ENCODE assay signal across 1 cellular context in the genomic region with DNA sequence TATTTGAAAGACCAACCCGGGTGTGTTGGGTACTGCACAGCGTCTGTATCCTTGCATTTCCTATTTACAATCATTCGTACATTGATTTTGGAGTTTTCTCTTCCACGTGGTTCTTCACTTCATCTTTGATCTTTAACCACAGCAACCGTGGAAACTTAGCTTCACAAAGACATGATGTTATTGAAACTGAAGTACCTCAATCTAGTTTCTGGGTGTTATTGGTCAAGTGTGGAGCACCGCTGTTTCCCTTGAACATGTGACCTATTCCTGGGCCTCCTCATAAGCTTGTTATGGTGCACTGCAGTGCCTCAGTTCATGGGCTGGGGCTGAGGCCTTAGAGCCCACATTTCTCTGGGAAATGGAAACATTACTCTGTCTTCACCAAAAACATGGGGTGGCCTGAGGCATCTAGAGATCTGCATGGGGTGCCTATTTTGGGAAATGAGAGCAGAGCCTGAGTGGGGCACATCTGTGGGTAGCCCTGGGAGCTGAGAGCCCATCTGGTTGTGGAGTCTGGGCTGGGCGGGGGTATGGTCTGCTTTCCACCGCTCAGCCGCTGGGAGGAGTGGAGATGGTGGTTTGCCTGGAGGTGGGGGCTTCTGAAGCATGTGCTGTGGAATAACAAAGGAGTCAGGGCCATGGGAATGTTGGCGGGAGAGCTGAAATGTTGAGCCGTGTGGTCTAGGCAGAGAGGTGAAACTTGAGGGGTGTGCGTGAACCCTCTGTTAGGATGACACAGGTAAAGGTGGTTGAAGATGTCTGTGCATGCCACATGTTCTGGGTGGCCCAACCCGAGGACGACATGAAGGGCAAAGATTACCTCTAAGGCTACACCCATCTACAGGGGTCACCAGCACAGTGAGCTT.
A peak's percentile ranks its signal among the peaks of the same experiment; 100 is the strongest.
TF ChIP-seq lines count a peak whose summit lies in the region.

No MANE protein-coding gene starts in this region.

TF ChIP-seq in GM12878, 131 proteins besides CTCF, POLR2A, EP300 and RAD21 (continued from another document and continues in another):
- no peak for TF ChIP-seq MTA3 (IDR thresholded peaks at IDR 0.05; ENCODE audit: borderline replicate concordance, low read length)
- TF ChIP-seq KDM1A (IDR thresholded peaks at IDR 0.05; ENCODE audit: borderline replicate concordance) = no peak
- TF ChIP-seq, protein P1, sequence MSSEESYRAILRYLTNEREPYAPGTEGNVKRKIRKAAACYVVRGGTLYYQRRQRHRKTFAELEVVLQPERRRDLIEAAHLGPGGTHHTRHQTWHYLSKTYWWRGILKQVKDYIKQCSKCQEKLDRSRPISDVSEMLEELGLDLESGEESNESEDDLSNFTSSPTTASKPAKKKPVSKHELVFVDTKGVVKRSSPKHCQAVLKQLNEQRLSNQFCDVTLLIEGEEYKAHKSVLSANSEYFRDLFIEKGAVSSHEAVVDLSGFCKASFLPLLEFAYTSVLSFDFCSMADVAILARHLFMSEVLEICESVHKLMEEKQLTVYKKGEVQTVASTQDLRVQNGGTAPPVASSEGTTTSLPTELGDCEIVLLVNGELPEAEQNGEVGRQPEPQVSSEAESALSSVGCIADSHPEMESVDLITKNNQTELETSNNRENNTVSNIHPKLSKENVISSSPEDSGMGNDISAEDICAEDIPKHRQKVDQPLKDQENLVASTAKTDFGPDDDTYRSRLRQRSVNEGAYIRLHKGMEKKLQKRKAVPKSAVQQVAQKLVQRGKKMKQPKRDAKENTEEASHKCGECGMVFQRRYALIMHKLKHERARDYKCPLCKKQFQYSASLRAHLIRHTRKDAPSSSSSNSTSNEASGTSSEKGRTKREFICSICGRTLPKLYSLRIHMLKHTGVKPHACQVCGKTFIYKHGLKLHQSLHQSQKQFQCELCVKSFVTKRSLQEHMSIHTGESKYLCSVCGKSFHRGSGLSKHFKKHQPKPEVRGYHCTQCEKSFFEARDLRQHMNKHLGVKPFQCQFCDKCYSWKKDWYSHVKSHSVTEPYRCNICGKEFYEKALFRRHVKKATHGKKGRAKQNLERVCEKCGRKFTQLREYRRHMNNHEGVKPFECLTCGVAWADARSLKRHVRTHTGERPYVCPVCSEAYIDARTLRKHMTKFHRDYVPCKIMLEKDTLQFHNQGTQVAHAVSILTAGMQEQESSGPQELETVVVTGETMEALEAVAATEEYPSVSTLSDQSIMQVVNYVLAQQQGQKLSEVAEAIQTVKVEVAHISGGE (CRISPR knock-in tag; IDR thresholded peaks at IDR 0.05) = no peak
- TF ChIP-seq, protein P2, sequence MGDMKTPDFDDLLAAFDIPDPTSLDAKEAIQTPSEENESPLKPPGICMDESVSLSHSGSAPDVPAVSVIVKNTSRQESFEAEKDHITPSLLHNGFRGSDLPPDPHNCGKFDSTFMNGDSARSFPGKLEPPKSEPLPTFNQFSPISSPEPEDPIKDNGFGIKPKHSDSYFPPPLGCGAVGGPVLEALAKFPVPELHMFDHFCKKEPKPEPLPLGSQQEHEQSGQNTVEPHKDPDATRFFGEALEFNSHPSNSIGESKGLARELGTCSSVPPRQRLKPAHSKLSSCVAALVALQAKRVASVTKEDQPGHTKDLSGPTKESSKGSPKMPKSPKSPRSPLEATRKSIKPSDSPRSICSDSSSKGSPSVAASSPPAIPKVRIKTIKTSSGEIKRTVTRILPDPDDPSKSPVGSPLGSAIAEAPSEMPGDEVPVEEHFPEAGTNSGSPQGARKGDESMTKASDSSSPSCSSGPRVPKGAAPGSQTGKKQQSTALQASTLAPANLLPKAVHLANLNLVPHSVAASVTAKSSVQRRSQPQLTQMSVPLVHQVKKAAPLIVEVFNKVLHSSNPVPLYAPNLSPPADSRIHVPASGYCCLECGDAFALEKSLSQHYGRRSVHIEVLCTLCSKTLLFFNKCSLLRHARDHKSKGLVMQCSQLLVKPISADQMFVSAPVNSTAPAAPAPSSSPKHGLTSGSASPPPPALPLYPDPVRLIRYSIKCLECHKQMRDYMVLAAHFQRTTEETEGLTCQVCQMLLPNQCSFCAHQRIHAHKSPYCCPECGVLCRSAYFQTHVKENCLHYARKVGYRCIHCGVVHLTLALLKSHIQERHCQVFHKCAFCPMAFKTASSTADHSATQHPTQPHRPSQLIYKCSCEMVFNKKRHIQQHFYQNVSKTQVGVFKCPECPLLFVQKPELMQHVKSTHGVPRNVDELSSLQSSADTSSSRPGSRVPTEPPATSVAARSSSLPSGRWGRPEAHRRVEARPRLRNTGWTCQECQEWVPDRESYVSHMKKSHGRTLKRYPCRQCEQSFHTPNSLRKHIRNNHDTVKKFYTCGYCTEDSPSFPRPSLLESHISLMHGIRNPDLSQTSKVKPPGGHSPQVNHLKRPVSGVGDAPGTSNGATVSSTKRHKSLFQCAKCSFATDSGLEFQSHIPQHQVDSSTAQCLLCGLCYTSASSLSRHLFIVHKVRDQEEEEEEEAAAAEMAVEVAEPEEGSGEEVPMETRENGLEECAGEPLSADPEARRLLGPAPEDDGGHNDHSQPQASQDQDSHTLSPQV (IDR thresholded peaks at IDR 0.05) = no peak
- TF ChIP-seq ZBED1 (IDR thresholded peaks at IDR 0.05; ENCODE audit: borderline replicate concordance) = no peak
- no peak for TF ChIP-seq NRF1 (conservative IDR thresholded peaks at IDR 0.05; ENCODE audit: low read depth, low read length)
- TF ChIP-seq NBN (IDR thresholded peaks at IDR 0.05) = no peak
- no peak for TF ChIP-seq NR2F1 (conservative IDR thresholded peaks at IDR 0.05)
- TF ChIP-seq IRF3 (IDR thresholded peaks at IDR 0.05) = no peak
- no peak for TF ChIP-seq NFXL1 (IDR thresholded peaks at IDR 0.05; ENCODE audit: borderline replicate concordance)
- TF ChIP-seq YY1 (IDR thresholded peaks at IDR 0.05; ENCODE audit: low read depth, low read length) = no peak
- TF ChIP-seq TBL1XR1 (IDR thresholded peaks at IDR 0.05; ENCODE audit: low read depth, low read length) = no peak
- no peak for TF ChIP-seq SMARCA5 (IDR thresholded peaks at IDR 0.05)
- TF ChIP-seq HCFC1 (IDR thresholded peaks at IDR 0.05; ENCODE audit: low read length) = no peak
- TF ChIP-seq POLR2AphosphoS5 (IDR thresholded peaks at IDR 0.05; ENCODE audit: low read length) = no peak
- TF ChIP-seq, protein P3, sequence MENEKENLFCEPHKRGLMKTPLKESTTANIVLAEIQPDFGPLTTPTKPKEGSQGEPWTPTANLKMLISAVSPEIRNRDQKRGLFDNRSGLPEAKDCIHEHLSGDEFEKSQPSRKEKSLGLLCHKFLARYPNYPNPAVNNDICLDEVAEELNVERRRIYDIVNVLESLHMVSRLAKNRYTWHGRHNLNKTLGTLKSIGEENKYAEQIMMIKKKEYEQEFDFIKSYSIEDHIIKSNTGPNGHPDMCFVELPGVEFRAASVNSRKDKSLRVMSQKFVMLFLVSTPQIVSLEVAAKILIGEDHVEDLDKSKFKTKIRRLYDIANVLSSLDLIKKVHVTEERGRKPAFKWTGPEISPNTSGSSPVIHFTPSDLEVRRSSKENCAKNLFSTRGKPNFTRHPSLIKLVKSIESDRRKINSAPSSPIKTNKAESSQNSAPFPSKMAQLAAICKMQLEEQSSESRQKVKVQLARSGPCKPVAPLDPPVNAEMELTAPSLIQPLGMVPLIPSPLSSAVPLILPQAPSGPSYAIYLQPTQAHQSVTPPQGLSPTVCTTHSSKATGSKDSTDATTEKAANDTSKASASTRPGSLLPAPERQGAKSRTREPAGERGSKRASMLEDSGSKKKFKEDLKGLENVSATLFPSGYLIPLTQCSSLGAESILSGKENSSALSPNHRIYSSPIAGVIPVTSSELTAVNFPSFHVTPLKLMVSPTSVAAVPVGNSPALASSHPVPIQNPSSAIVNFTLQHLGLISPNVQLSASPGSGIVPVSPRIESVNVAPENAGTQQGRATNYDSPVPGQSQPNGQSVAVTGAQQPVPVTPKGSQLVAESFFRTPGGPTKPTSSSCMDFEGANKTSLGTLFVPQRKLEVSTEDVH (IDR thresholded peaks at IDR 0.05; ENCODE audit: low read depth, partially characterized antibody) = no peak
- no peak for TF ChIP-seq PRDM15 (CRISPR knock-in tag; IDR thresholded peaks at IDR 0.05)
- TF ChIP-seq STAT3 (IDR thresholded peaks at IDR 0.05; ENCODE audit: low read depth, low read length) = no peak
- TF ChIP-seq SP1 (IDR thresholded peaks at IDR 0.05; ENCODE audit: low read depth, low read length) = no peak
- no peak for TF ChIP-seq ELK1 (IDR thresholded peaks at IDR 0.05; ENCODE audit: low read depth, low read length)
- no peak for TF ChIP-seq TAF1 (IDR thresholded peaks at IDR 0.05; ENCODE audit: borderline replicate concordance, low read depth, low read length)
- TF ChIP-seq RBBP5 (conservative IDR thresholded peaks at IDR 0.05) = no peak
- TF ChIP-seq TARDBP (IDR thresholded peaks at IDR 0.05; ENCODE audit: borderline replicate concordance) = no peak
- TF ChIP-seq SPI1 (IDR thresholded peaks at IDR 0.05; ENCODE audit: borderline replicate concordance, insufficient read depth, low read depth, low read length) = no peak
- TF ChIP-seq SIN3A (IDR thresholded peaks at IDR 0.05; ENCODE audit: low read depth, low read length) = no peak
- TF ChIP-seq IKZF2 (IDR thresholded peaks at IDR 0.05) = 0 out of 4 replicates have a peak, but pooled peaks of 1 of the 2 experiments have one; percentile 35
- TF ChIP-seq ASH2L (IDR thresholded peaks at IDR 0.05; ENCODE audit: borderline replicate concordance, low read depth) = no peak
- TF ChIP-seq ATF7 (IDR thresholded peaks at IDR 0.05; ENCODE audit: low read depth) = 0 out of 2 replicates have a peak, but pooled peaks have one; percentile 14
- TF ChIP-seq, protein P4, sequence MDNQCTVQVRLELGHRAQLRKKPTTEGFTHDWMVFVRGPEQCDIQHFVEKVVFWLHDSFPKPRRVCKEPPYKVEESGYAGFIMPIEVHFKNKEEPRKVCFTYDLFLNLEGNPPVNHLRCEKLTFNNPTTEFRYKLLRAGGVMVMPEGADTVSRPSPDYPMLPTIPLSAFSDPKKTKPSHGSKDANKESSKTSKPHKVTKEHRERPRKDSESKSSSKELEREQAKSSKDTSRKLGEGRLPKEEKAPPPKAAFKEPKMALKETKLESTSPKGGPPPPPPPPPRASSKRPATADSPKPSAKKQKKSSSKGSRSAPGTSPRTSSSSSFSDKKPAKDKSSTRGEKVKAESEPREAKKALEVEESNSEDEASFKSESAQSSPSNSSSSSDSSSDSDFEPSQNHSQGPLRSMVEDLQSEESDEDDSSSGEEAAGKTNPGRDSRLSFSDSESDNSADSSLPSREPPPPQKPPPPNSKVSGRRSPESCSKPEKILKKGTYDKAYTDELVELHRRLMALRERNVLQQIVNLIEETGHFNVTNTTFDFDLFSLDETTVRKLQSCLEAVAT (IDR thresholded peaks at IDR 0.05) = no peak
- no peak for TF ChIP-seq CEBPB (IDR thresholded peaks at IDR 0.05; ENCODE audit: borderline replicate concordance in 1 of 2, low read depth in 2 of 2, low read length in 2 of 2)
- no peak for TF ChIP-seq BMI1 (IDR thresholded peaks at IDR 0.05; ENCODE audit: borderline replicate concordance)
- peak; percentile 91 for TF ChIP-seq TCF7 (IDR thresholded peaks at IDR 0.05; ENCODE audit: borderline replicate concordance)
- no peak for TF ChIP-seq NR2C2 (IDR thresholded peaks at IDR 0.05; ENCODE audit: borderline replicate concordance, control insufficient read depth, insufficient read length, low read depth)
- TF ChIP-seq ZZZ3 (IDR thresholded peaks at IDR 0.05; ENCODE audit: control insufficient read depth, insufficient read length, low read depth) = no peak
- TF ChIP-seq, protein P5, sequence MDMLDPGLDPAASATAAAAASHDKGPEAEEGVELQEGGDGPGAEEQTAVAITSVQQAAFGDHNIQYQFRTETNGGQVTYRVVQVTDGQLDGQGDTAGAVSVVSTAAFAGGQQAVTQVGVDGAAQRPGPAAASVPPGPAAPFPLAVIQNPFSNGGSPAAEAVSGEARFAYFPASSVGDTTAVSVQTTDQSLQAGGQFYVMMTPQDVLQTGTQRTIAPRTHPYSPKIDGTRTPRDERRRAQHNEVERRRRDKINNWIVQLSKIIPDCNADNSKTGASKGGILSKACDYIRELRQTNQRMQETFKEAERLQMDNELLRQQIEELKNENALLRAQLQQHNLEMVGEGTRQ (IDR thresholded peaks at IDR 0.05; ENCODE audit: borderline replicate concordance, low read depth, low read length) = no peak; the same call in 1 of the 2 replicates
- peak; percentile 90 for TF ChIP-seq RUNX3 (IDR thresholded peaks at IDR 0.05; ENCODE audit: low read length)
